36 cellular contexts compared by ENCODE assay signal in genomic region chr1:18866846-18867245, GRCh38. TPM values are rescaled to one million over a fixed set of nuclear protein-coding genes. Genes with fewer than 3 reads are reported as not detected.
"Had no signal": no experiment of that assay in that cellular context is flagged by ENCODE, and none has a peak within 500 bp of the region (broad histone marks: within the 10 kb centered on the region; RNA-seq: fewer than 3 reads in every experiment).

No MANE protein-coding gene starts in this region.

- H3K36me3 ChIP-seq: adrenal gland, brain microvascular endothelial cell, breast epithelium had no signal

- H3K4me3 Mint-ChIP-seq: activated B cell treated with CpG ODN at 0.5 μM for 24 hours; activated CD4-positive, alpha-beta memory T cell treated with anti-CD3 and anti-CD28 coated beads, Interleukin-2, amount 10 ng/mL, durations not matched to agents 7 days and 5 days; activated CD4-positive, alpha-beta T cell treated with anti-CD3 and anti-CD28 coated beads, Interleukin-2, amount 10 ng/mL, durations not matched to agents 24 days and 14 days; activated CD8-positive, alpha-beta memory T cell treated with anti-CD3 and anti-CD28 coated beads, Interleukin-2, amount 10 ng/mL, durations not matched to agents 7 days and 5 days; activated CD8-positive, alpha-beta T cell treated with anti-CD3 and anti-CD28 coated beads, Interleukin-2, amount 10 ng/mL, durations not matched to agents 7 days and 5 days; activated naive CD4-positive, alpha-beta T cell treated with anti-CD3 and anti-CD28 coated beads for 36 hours; activated naive CD8-positive, alpha-beta T cell treated with anti-CD3 and anti-CD28 coated beads for 36 hours; activated T-cell treated with anti-CD3 and anti-CD28 coated beads, Interleukin-2, amount 50 U/mL, for 24 hours; T-helper 2 cell treated with Interferon-gamma antibody and Interleukin-4, amounts not matched to agents 5 μg/mL and 100 μg/mL, for 36 hours had no signal

- H3K4me1 Mint-ChIP-seq: activated B cell treated with CpG ODN at 0.5 μM for 24 hours; activated CD4-positive, alpha-beta memory T cell treated with anti-CD3 and anti-CD28 coated beads, Interleukin-2, amount 10 ng/mL, durations not matched to agents 7 days and 5 days; activated CD4-positive, alpha-beta T cell treated with anti-CD3 and anti-CD28 coated beads, Interleukin-2, amount 10 ng/mL, durations not matched to agents 24 days and 14 days; activated CD8-positive, alpha-beta memory T cell treated with anti-CD3 and anti-CD28 coated beads, Interleukin-2, amount 10 ng/mL, durations not matched to agents 7 days and 5 days; activated naive CD8-positive, alpha-beta T cell treated with anti-CD3 and anti-CD28 coated beads for 36 hours had no signal

- H3K27ac ChIP-seq: adrenal gland, body of pancreas, brain microvascular endothelial cell, breast epithelium, VCaP had no signal

- FAIRE-seq: astrocyte, TTC549 had no signal

- H3K9me3 Mint-ChIP-seq: activated B cell treated with CpG ODN at 0.5 μM for 24 hours; activated CD4-positive, alpha-beta memory T cell treated with anti-CD3 and anti-CD28 coated beads, Interleukin-2, amount 10 ng/mL, durations not matched to agents 7 days and 5 days; activated CD4-positive, alpha-beta T cell treated with anti-CD3 and anti-CD28 coated beads, Interleukin-2, amount 10 ng/mL, durations not matched to agents 24 days and 14 days; activated naive CD4-positive, alpha-beta T cell treated with anti-CD3 and anti-CD28 coated beads for 36 hours; activated naive CD4-positive, alpha-beta T cell treated with anti-CD3 and anti-CD28 coated beads, Interleukin-2, amount 50 U/mL, for 72 hours; activated naive CD8-positive, alpha-beta T cell treated with anti-CD3 and anti-CD28 coated beads for 36 hours; activated T-cell treated with anti-CD3 and anti-CD28 coated beads, Interleukin-2, amount 50 U/mL, for 24 hours; T-helper 2 cell treated with Interferon-gamma antibody and Interleukin-4, amounts not matched to agents 5 μg/mL and 100 μg/mL, for 36 hours had no signal

- H3K4me3 ChIP-seq: adrenal gland, body of pancreas, breast epithelium had no signal

- H3K4me1 ChIP-seq: adrenal gland, breast epithelium had no signal

- H3K27me3 ChIP-seq: adrenal gland, body of pancreas, brain microvascular endothelial cell, breast epithelium had no signal

- DNase-seq: activated B cell treated with CpG ODN at 0.5 μM for 24 hours; activated CD4-positive, alpha-beta memory T cell treated with anti-CD3 and anti-CD28 coated beads, Interleukin-2, amount 10 ng/mL, durations not matched to agents 7 days and 5 days; activated CD4-positive, alpha-beta T cell treated with anti-CD3 and anti-CD28 coated beads for 4 hours; activated CD4-positive, alpha-beta T cell treated with anti-CD3 and anti-CD28 coated beads, Interleukin-2, amount 10 ng/mL, durations not matched to agents 24 days and 14 days; activated CD4-positive, alpha-beta T cell treated with anti-CD3 and anti-CD28 coated beads, Interleukin-2, amount 50 U/mL, for 1 hour; activated CD4-positive, alpha-beta T cell treated with anti-CD3 and anti-CD28 coated beads, Interleukin-2, amount 50 U/mL, for 4 hours; activated CD4-positive, CD25-positive, alpha-beta regulatory T cell treated with anti-CD3 and anti-CD28 coated beads, Interleukin-2, amount 50 U/mL, for 72 hours; activated CD8-positive, alpha-beta memory T cell treated with anti-CD3 and anti-CD28 coated beads for 24 hours; activated CD8-positive, alpha-beta memory T cell treated with anti-CD3 and anti-CD28 coated beads, Interleukin-2, amount 10 ng/mL, durations not matched to agents 7 days and 5 days; activated CD8-positive, alpha-beta memory T cell treated with anti-CD3 and anti-CD28 coated beads, Interleukin-2, amount 50 U/mL, for 48 hours; activated CD8-positive, alpha-beta T cell treated with anti-CD3 and anti-CD28 coated beads, Interleukin-2, amount 10 ng/mL, durations not matched to agents 7 days and 5 days; activated effector memory CD4-positive, alpha-beta T cell treated with anti-CD3 and anti-CD28 coated beads, Interleukin-2, amount 50 U/mL, for 16 hours; activated gamma-delta T cell treated with Interleukin-2 at 50 U/mL for 16 hours; activated naive CD4-positive, alpha-beta T cell; activated naive CD4-positive, alpha-beta T cell treated with anti-CD3 and anti-CD28 coated beads for 36 hours; activated naive CD4-positive, alpha-beta T cell treated with anti-CD3 and anti-CD28 coated beads, Interleukin-2, amount 50 U/mL, for 16 hours; activated naive CD8-positive, alpha-beta T cell treated with anti-CD3 and anti-CD28 coated beads for 36 hours; activated T-cell treated with anti-CD3 and anti-CD28 coated beads, Interleukin-2, amount 50 U/mL, for 24 hours; activated T-cell treated with anti-CD3 and anti-CD28 coated beads, Interleukin-2, amount 50 U/mL, for 48 hours; adrenal gland; amniotic stem cell; body of pancreas; brain microvascular endothelial cell; central memory CD4-positive, alpha-beta T cell; T-helper 2 cell; T-helper 9 cell had no signal

- ATAC-seq: activated CD8-positive, alpha-beta memory T cell treated with anti-CD3 and anti-CD28 coated beads, Interleukin-2, amount 10 ng/mL, durations not matched to agents 7 days and 5 days; activated CD8-positive, alpha-beta T cell treated with anti-CD3 and anti-CD28 coated beads, Interleukin-2, amount 10 ng/mL, durations not matched to agents 7 days and 5 days; activated naive CD4-positive, alpha-beta T cell treated with anti-CD3 and anti-CD28 coated beads, Interleukin-2, amount 50 U/mL, for 72 hours; body of pancreas had no signal

- H3K27ac Mint-ChIP-seq: activated B cell treated with CpG ODN at 0.5 μM for 24 hours; activated CD4-positive, alpha-beta memory T cell treated with anti-CD3 and anti-CD28 coated beads, Interleukin-2, amount 10 ng/mL, durations not matched to agents 7 days and 5 days; activated CD4-positive, alpha-beta T cell treated with anti-CD3 and anti-CD28 coated beads, Interleukin-2, amount 10 ng/mL, durations not matched to agents 24 days and 14 days; activated CD8-positive, alpha-beta memory T cell treated with anti-CD3 and anti-CD28 coated beads, Interleukin-2, amount 10 ng/mL, durations not matched to agents 7 days and 5 days; activated CD8-positive, alpha-beta T cell treated with anti-CD3 and anti-CD28 coated beads, Interleukin-2, amount 10 ng/mL, durations not matched to agents 7 days and 5 days; activated naive CD4-positive, alpha-beta T cell treated with anti-CD3 and anti-CD28 coated beads for 36 hours; activated naive CD8-positive, alpha-beta T cell treated with anti-CD3 and anti-CD28 coated beads for 36 hours; activated T-cell treated with anti-CD3 and anti-CD28 coated beads, Interleukin-2, amount 50 U/mL, for 24 hours; T-helper 2 cell treated with Interferon-gamma antibody and Interleukin-4, amounts not matched to agents 5 μg/mL and 100 μg/mL, for 36 hours had no signal

- H3K9me3 ChIP-seq: adrenal gland, body of pancreas, breast epithelium had no signal

- H3K36me3 Mint-ChIP-seq: activated CD8-positive, alpha-beta memory T cell treated with anti-CD3 and anti-CD28 coated beads, Interleukin-2, amount 10 ng/mL, durations not matched to agents 7 days and 5 days; activated naive CD4-positive, alpha-beta T cell treated with anti-CD3 and anti-CD28 coated beads, Interleukin-2, amount 50 U/mL, for 72 hours; activated naive CD8-positive, alpha-beta T cell treated with anti-CD3 and anti-CD28 coated beads for 36 hours had no signal

RNA-seq across cellular contexts. Expression of gene TAS1R2, which starts 7.4 kb away (rescaled TPM):
- total RNA-seq: activated B cell treated with CpG ODN at 0.5 μM for 24 hours; activated CD4-positive, alpha-beta memory T cell treated with anti-CD3 and anti-CD28 coated beads, Interleukin-2, amount 10 ng/mL, durations not matched to agents 7 days and 5 days; activated CD4-positive, alpha-beta T cell treated with anti-CD3 and anti-CD28 coated beads, Interleukin-2, amount 10 ng/mL, durations not matched to agents 24 days and 14 days; activated CD8-positive, alpha-beta memory T cell treated with anti-CD3 and anti-CD28 coated beads, Interleukin-2, amount 10 ng/mL, durations not matched to agents 7 days and 5 days; activated CD8-positive, alpha-beta T cell treated with anti-CD3 and anti-CD28 coated beads, Interleukin-2, amount 10 ng/mL, durations not matched to agents 7 days and 5 days; activated naive CD4-positive, alpha-beta T cell treated with anti-CD3 and anti-CD28 coated beads for 36 hours; activated naive CD4-positive, alpha-beta T cell treated with anti-CD3 and anti-CD28 coated beads, Interleukin-2, amount 50 U/mL, for 72 hours; activated naive CD8-positive, alpha-beta T cell treated with anti-CD3 and anti-CD28 coated beads for 36 hours; adrenal gland; aorta; astrocyte; body of pancreas; breast epithelium; cardiac septum; cerebellum; T-helper 1 cell treated with Interleukin-12 subunit alpha and Interleukin-12 subunit beta and Interleukin-4 antibody, amounts not matched to agents 30 ng/mL and 1 ng/mL, for 36 hours had no signal
- polyA plus RNA-seq: adrenal gland, aorta had no signal
